In genomic region chr3:175679582-175679981, GRCh38 we compare ENCODE assay signal across 31 cellular contexts.
"Had no signal": no experiment of that assay in that cellular context is flagged by ENCODE, and none has a peak within 500 bp of the region (broad histone marks: within the 10 kb centered on the region; RNA-seq: fewer than 3 reads in every experiment).

No MANE protein-coding gene starts in this region.

- H3K36me3 ChIP-seq: WERI-Rb-1 had no signal

- DNase-seq: activated CD4-positive, alpha-beta memory T cell treated with anti-CD3 and anti-CD28 coated beads, Interleukin-2, amount 10 ng/mL, durations not matched to agents 7 days and 5 days; activated CD4-positive, alpha-beta T cell treated with anti-CD3 and anti-CD28 coated beads for 1 hour; activated CD4-positive, alpha-beta T cell treated with anti-CD3 and anti-CD28 coated beads for 48 hours; activated CD4-positive, CD25-positive, alpha-beta regulatory T cell; activated CD8-positive, alpha-beta memory T cell treated with anti-CD3 and anti-CD28 coated beads for 24 hours; activated CD8-positive, alpha-beta memory T cell treated with anti-CD3 and anti-CD28 coated beads, Interleukin-2, amount 10 ng/mL, durations not matched to agents 7 days and 5 days; activated CD8-positive, alpha-beta memory T cell treated with anti-CD3 and anti-CD28 coated beads, Interleukin-2, amount 50 U/mL, for 48 hours; activated effector memory CD4-positive, alpha-beta T cell treated with Interleukin-2 at 50 U/mL for 16 hours; activated naive CD4-positive, alpha-beta T cell treated with anti-CD3 and anti-CD28 coated beads, Interleukin-2, amount 10 ng/mL, durations not matched to agents 7 days and 5 days; activated naive CD8-positive, alpha-beta T cell treated with anti-CD3 and anti-CD28 coated beads, Interleukin-2, amount 50 U/mL, for 24 hours; activated T-cell treated with anti-CD3 and anti-CD28 coated beads, Interleukin-2, amount 50 U/mL, for 48 hours; anterior cingulate cortex; caudate nucleus; Karpas-422; NCI-H1048; NCI-H1105 treated with DMSO at 0.1 percent for 48 hours; NCI-H1436; NCI-H1694; NCI-H1930; NCI-H2081 treated with DMSO at 0.1 percent for 48 hours; NCI-H345; NCI-H524 treated with DMSO at 0.1 percent for 48 hours; NK-92 treated with Interleukin-12 subunit alpha and Interleukin-12 subunit beta, amount 100 ng/mL, for 24 hours; PC-9; SIG-M5; SW 1271; T-helper 1 cell; T-helper 2 cell; T-helper 9 cell; WERI-Rb-1 had no signal

- H3K4me2 ChIP-seq: PC-9 had no signal

- H2AFZ ChIP-seq: PC-9 had no signal

- H3K4me3 ChIP-seq: PC-9 had no signal

- H3K27ac ChIP-seq: PC-9, RWPE1, WERI-Rb-1 had no signal
